ENCODE assay signal across 27 cellular contexts in the genomic region with DNA sequence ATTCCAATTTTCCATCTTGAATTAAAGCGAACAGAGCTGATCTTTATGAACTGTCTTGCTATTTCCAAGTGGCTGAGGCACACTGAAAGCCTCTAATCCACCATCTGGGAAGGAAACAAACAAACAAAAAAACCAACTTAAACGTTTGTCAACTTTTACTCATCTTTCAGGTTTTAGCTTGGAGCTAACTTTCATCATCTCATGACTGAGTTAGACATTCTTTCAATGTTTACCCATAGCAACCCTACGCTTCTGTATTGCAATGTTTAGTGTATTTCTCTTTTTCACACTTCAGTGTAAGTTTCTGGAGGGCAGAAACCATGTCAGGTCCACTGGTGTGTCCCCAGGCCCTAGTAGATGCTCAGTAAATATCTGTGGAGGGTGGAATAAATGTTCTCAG.
"Had no signal": no experiment of that assay in that cellular context is flagged by ENCODE, and none has a peak within 500 bp of the region (broad histone marks: within the 10 kb centered on the region; RNA-seq: fewer than 3 reads in every experiment).

No MANE protein-coding gene starts in this region.

- H3K27ac ChIP-seq: ascending aorta, cardiac muscle cell had no signal

- DNase-seq: activated CD4-positive, alpha-beta T cell treated with anti-CD3 and anti-CD28 coated beads for 48 hours; activated CD4-positive, alpha-beta T cell treated with anti-CD3 and anti-CD28 coated beads, Interleukin-2, amount 50 U/mL, for 4 hours; activated CD4-positive, CD25-positive, alpha-beta regulatory T cell treated with anti-CD3 and anti-CD28 coated beads, Interleukin-2, amount 50 U/mL, for 72 hours; activated CD8-positive, alpha-beta memory T cell treated with anti-CD3 and anti-CD28 coated beads, Interleukin-2, amount 10 ng/mL, durations not matched to agents 7 days and 5 days; activated effector memory CD4-positive, alpha-beta T cell treated with anti-CD3 and anti-CD28 coated beads, Interleukin-2, amount 50 U/mL, for 16 hours; activated naive CD4-positive, alpha-beta T cell treated with Interleukin-2 at 50 U/mL for 16 hours; activated naive CD8-positive, alpha-beta T cell treated with anti-CD3 and anti-CD28 coated beads, Interleukin-2, amount 50 U/mL, for 24 hours; activated T-cell treated with anti-CD3 and anti-CD28 coated beads, Interleukin-2, amount 50 U/mL, for 4 hours; amniotic stem cell; IMR-90; Kasumi-1; KBM-7; NCI-H1048; NCI-H1930; NCI-H2171; NCI-H226; NCI-H510A treated with DMSO at 0.1 percent for 48 hours; NCI-H69; NK-92 treated with Interleukin-12 subunit alpha and Interleukin-12 subunit beta, amount 100 ng/mL, for 24 hours; OCI-M1; SHP77; T-helper 17 cell; T-helper 9 cell had no signal

- H3K9me3 ChIP-seq: ascending aorta had no signal

- ATAC-seq: activated CD8-positive, alpha-beta memory T cell treated with anti-CD3 and anti-CD28 coated beads, Interleukin-2, amount 10 ng/mL, durations not matched to agents 7 days and 5 days; activated naive CD4-positive, alpha-beta T cell treated with anti-CD3 and anti-CD28 coated beads, Interleukin-2, amount 50 U/mL, for 72 hours; activated naive CD8-positive, alpha-beta T cell treated with anti-CD3 and anti-CD28 coated beads, Interleukin-2, amount 50 U/mL, for 24 hours; activated T-cell treated with anti-CD3 and anti-CD28 coated beads, Interleukin-2, amount 50 U/mL, for 4 hours; T-helper 17 cell; WTC11 had no signal

- H3K36me3 ChIP-seq: ascending aorta, cardiac muscle cell had no signal

- H3K4me1 ChIP-seq: ascending aorta had no signal

- H3K27me3 ChIP-seq: ascending aorta, cardiac muscle cell had no signal

- H3K4me3 ChIP-seq: ascending aorta, cardiac muscle cell had no signal
